10 cellular contexts compared by ENCODE assay signal in the genomic region with DNA sequence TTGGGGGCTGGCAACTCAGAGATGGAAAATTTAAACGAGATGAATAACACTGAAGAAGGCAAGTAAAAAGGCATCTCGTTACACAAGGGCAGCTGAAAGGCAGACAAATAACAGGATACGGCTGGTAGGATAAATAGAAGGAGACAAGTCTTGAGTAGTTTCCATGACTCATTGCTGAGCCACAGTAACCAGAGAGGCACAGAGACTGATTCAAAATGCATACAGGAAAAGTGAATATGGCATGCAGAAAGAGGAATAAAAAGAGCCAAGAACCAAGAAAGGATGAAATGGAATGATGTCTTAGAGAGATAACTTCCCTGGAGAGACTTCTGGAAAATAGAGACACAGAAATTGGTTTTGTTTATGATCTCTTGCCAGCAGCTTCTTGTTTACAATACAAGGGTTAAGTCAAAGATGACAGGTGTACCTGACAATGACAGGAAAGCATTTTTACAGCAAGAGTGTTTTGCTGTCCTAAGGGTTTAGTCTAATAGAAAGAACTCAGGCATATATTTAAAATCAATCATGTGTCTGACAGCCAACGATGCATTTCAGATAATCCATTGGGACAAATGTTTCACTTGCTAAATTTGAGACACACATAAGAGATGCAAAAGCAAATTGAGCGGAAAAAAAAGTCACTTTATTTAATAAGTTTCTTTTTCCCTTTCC.
A peak's percentile ranks its signal among the peaks of the same experiment; 100 is the strongest.
DNase-seq lines count a peak whose midpoint lies in the region; ATAC-seq, FAIRE-seq and TF ChIP-seq lines count a peak whose summit lies in the region.
"Had no signal": no experiment of that assay in that cellular context is flagged by ENCODE, and none has a peak within 500 bp of the region (broad histone marks: within the 10 kb centered on the region; RNA-seq: fewer than 3 reads in every experiment).

No MANE protein-coding gene starts in this region.

- H3K4me1 ChIP-seq in astrocyte (ENCODE audit: insufficient read depth, low read length), result peaks cover 28% of the 10 kb centered on the region

- H3K27ac Mint-ChIP-seq in astrocyte (ENCODE audit: unreplicated experiment) (peak overlapping the region; percentile 13), nephron (peak overlapping the region in 1 of 3 experiments; percentile 4)
- H3K27ac Mint-ChIP-seq: naive thymus-derived CD4-positive, alpha-beta T cell had no signal

- TF ChIP-seq CTCF in astrocyte (IDR thresholded peaks at IDR 0.05; ENCODE audit: insufficient read depth, low read depth, low read length) (no peak), nephron (IDR thresholded peaks at IDR 0.05; ENCODE audit: unreplicated experiment in 3 of 3) (no peak)

- peak; percentile 92 for FAIRE-seq in astrocyte (lab: Jason Lieb, UNC)
- FAIRE-seq: colon had no signal

- no peaks in the 10 kb centered on the region for H3K79me2 ChIP-seq in astrocyte (ENCODE audit: insufficient read depth, low read length)

- H3K4me3 Mint-ChIP-seq in astrocyte (ENCODE audit: unreplicated experiment) (no peak overlapping the region), nephron (peak overlapping the region in 2 of 3 experiments; percentile 24 to 29)
- H3K4me3 Mint-ChIP-seq: naive thymus-derived CD4-positive, alpha-beta T cell had no signal

- H3K27ac ChIP-seq in astrocyte (ENCODE audit: low read depth, low read length), result peak overlapping the region; percentile 99

- DNase-seq in EH (ENCODE audit: low read depth) (peak; percentile 91), NCI-H1417 (lab: John Stamatoyannopoulos, UW) (peak; percentile 51 to 80 (median 66)), astrocyte (ENCODE audit: low read depth) (peak; percentile 94)
- DNase-seq: naive thymus-derived CD4-positive, alpha-beta T cell had no signal

- no peaks in the 10 kb centered on the region for H3K9me3 ChIP-seq in astrocyte (ENCODE audit: insufficient read depth, low read depth, low read length)

- H3K27me3 ChIP-seq in astrocyte (ENCODE audit: insufficient read depth, low read length), result no peaks in the 10 kb centered on the region

- H3K4me1 Mint-ChIP-seq in astrocyte (ENCODE audit: low read depth, unreplicated experiment), result peaks cover 15% of the 10 kb centered on the region
- peaks cover 16% of the 10 kb centered on the region for H3K4me1 Mint-ChIP-seq in nephron

- no peaks in the 10 kb centered on the region for H3K36me3 Mint-ChIP-seq in astrocyte (ENCODE audit: low read depth, unreplicated experiment)
- H3K36me3 Mint-ChIP-seq in nephron (ENCODE audit: low read depth), result no peaks in the 10 kb centered on the region
- H3K36me3 Mint-ChIP-seq: naive thymus-derived CD4-positive, alpha-beta T cell had no signal

- ATAC-seq in HG03175 (IDR thresholded peaks at IDR 0.05; ENCODE audit: unreplicated experiment) (no peak), HG03457 (IDR thresholded peaks at IDR 0.05; ENCODE audit: unreplicated experiment) (no peak), HG03354 (IDR thresholded peaks at IDR 0.05; ENCODE audit: poor library complexity, severe bottlenecking, unreplicated experiment) (no peak), GM19351 (IDR thresholded peaks at IDR 0.05; ENCODE audit: unreplicated experiment) (no peak)
- ATAC-seq: naive thymus-derived CD4-positive, alpha-beta T cell had no signal

- H3K9me3 Mint-ChIP-seq in astrocyte (ENCODE audit: unreplicated experiment) (no peaks in the 10 kb centered on the region), nephron (no peaks in the 10 kb centered on the region)

- peak overlapping the region; percentile 85 for H3K9ac ChIP-seq in astrocyte (ENCODE audit: low read length)

- no peak overlapping the region for H2AFZ ChIP-seq in astrocyte (ENCODE audit: low read depth, low read length)

- H3K4me3 ChIP-seq in astrocyte (ENCODE audit: insufficient read depth, low read depth, low read length), result peak overlapping the region; percentile 50

- H3K27me3 Mint-ChIP-seq in astrocyte (ENCODE audit: low read depth, unreplicated experiment) (no peaks in the 10 kb centered on the region), nephron (ENCODE audit: low read depth) (no peaks in the 10 kb centered on the region)

- no peaks in the 10 kb centered on the region for H4K20me1 ChIP-seq in astrocyte (ENCODE audit: insufficient read depth, low read length)

- H3K4me2 ChIP-seq in astrocyte (ENCODE audit: low read length), result peak overlapping the region; percentile 84

- H3K36me3 ChIP-seq in astrocyte (ENCODE audit: insufficient read depth, low read length), result no peaks in the 10 kb centered on the region
